In the genomic region with DNA sequence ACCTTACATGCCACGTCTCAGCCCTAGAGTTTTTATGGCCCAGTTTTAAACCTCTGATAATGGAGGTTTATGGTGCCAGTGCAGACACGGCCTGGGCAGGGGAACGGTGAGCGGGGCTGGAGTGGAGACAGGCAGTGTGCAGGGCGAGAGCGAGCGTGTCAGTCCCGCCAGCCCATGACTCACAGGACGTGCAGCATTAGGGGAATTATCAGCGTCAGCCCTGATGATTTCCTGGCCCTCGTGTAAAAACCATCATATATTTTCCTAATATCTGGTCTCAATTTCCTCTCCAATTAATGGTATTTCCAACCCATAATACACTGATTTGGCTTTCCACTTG, we compare ENCODE assay signal across 20 cellular contexts.
"Had no signal": no experiment of that assay in that cellular context is flagged by ENCODE, and none has a peak within 500 bp of the region (broad histone marks: within the 10 kb centered on the region; RNA-seq: fewer than 3 reads in every experiment).

No MANE protein-coding gene starts in this region.

- H3K9me3 Mint-ChIP-seq: activated CD4-positive, alpha-beta memory T cell treated with anti-CD3 and anti-CD28 coated beads for 36 hours; neural crest cell; T-helper 2 cell treated with Interferon-gamma antibody and Interleukin-4, amounts not matched to agents 5 μg/mL and 100 μg/mL, for 36 hours had no signal

- H3K27ac Mint-ChIP-seq: activated CD4-positive, alpha-beta memory T cell treated with anti-CD3 and anti-CD28 coated beads for 36 hours; activated CD4-positive, alpha-beta T cell treated with anti-CD3 and anti-CD28 coated beads for 36 hours; activated naive CD8-positive, alpha-beta T cell treated with anti-CD3 and anti-CD28 coated beads, Interleukin-2, amount 10 ng/mL, durations not matched to agents 7 days and 5 days; activated T-helper 1 cell treated with anti-CD3 and anti-CD28 coated beads, Interleukin-12 subunit alpha, Interleukin-12 subunit beta, Interleukin-2, Interleukin-4 antibody, amounts not matched to agents 30 ng/mL and 10 ng/mL and 1 ng/mL, durations not matched to agents 14 hours and 24 hours and 36 hours; stimulated activated naive CD8-positive, alpha-beta T cell treated with anti-CD3 and anti-CD28 coated beads, Interleukin-15, Interleukin-2, amounts not matched to agents 100 ng/mL and 50 ng/mL, for 24 hours; T-helper 2 cell treated with Interferon-gamma antibody and Interleukin-4, amounts not matched to agents 5 μg/mL and 100 μg/mL, for 36 hours; WTC11 had no signal

- H3K4me1 Mint-ChIP-seq: activated CD4-positive, alpha-beta T cell treated with anti-CD3 and anti-CD28 coated beads for 36 hours; activated naive CD8-positive, alpha-beta T cell treated with anti-CD3 and anti-CD28 coated beads, Interleukin-2, amount 10 ng/mL, durations not matched to agents 7 days and 5 days; neural crest cell; WTC11 had no signal

- ATAC-seq: activated CD4-positive, alpha-beta T cell treated with anti-CD3 and anti-CD28 coated beads for 36 hours; left lung; psoas muscle; right cardiac atrium; WTC11 had no signal

- H3K36me3 ChIP-seq: left lung, ovary, suprapubic skin, transverse colon had no signal

- DNase-seq: activated CD4-positive, alpha-beta memory T cell treated with anti-CD3 and anti-CD28 coated beads for 36 hours; activated CD4-positive, alpha-beta T cell treated with anti-CD3 and anti-CD28 coated beads for 36 hours; activated naive CD4-positive, alpha-beta T cell; activated naive CD8-positive, alpha-beta T cell treated with anti-CD3 and anti-CD28 coated beads, Interleukin-2, amount 10 ng/mL, durations not matched to agents 7 days and 5 days; activated T-cell treated with anti-CD3 and anti-CD28 coated beads for 4 hours; amygdala; foreskin fibroblast; left lung; midbrain; ovary; psoas muscle; right cardiac atrium; transverse colon had no signal

- H3K4me3 ChIP-seq: left lung, ovary, psoas muscle, suprapubic skin, transverse colon had no signal

- FAIRE-seq: TTC549 had no signal

- H3K4me1 ChIP-seq: left lung, psoas muscle, suprapubic skin, transverse colon had no signal

- H3K9me3 ChIP-seq: left lung, ovary, psoas muscle, suprapubic skin, transverse colon had no signal

- H3K27me3 ChIP-seq: ovary, suprapubic skin, transverse colon had no signal

- H3K27me3 Mint-ChIP-seq: stimulated activated naive CD8-positive, alpha-beta T cell treated with anti-CD3 and anti-CD28 coated beads, Interleukin-15, Interleukin-2, amounts not matched to agents 100 ng/mL and 50 ng/mL, for 24 hours had no signal

- H3K27ac ChIP-seq: left lung, ovary, psoas muscle, suprapubic skin, transverse colon had no signal

- H3K36me3 Mint-ChIP-seq: activated CD4-positive, alpha-beta memory T cell treated with anti-CD3 and anti-CD28 coated beads for 36 hours; activated naive CD8-positive, alpha-beta T cell treated with anti-CD3 and anti-CD28 coated beads, Interleukin-2, amount 10 ng/mL, durations not matched to agents 7 days and 5 days; WTC11 had no signal

- H3K4me3 Mint-ChIP-seq: activated CD4-positive, alpha-beta memory T cell treated with anti-CD3 and anti-CD28 coated beads for 36 hours; activated CD4-positive, alpha-beta T cell treated with anti-CD3 and anti-CD28 coated beads for 36 hours; activated naive CD8-positive, alpha-beta T cell treated with anti-CD3 and anti-CD28 coated beads, Interleukin-2, amount 10 ng/mL, durations not matched to agents 7 days and 5 days; activated T-helper 1 cell treated with anti-CD3 and anti-CD28 coated beads, Interleukin-12 subunit alpha, Interleukin-12 subunit beta, Interleukin-2, Interleukin-4 antibody, amounts not matched to agents 30 ng/mL and 10 ng/mL and 1 ng/mL, durations not matched to agents 14 hours and 24 hours and 36 hours; neural crest cell; stimulated activated naive CD8-positive, alpha-beta T cell treated with anti-CD3 and anti-CD28 coated beads, Interleukin-15, Interleukin-2, amounts not matched to agents 100 ng/mL and 50 ng/mL, for 24 hours; T-helper 2 cell treated with Interferon-gamma antibody and Interleukin-4, amounts not matched to agents 5 μg/mL and 100 μg/mL, for 36 hours; WTC11 had no signal
